Comparison of ENCODE assay signal across 22 cellular contexts in the genomic region with DNA sequence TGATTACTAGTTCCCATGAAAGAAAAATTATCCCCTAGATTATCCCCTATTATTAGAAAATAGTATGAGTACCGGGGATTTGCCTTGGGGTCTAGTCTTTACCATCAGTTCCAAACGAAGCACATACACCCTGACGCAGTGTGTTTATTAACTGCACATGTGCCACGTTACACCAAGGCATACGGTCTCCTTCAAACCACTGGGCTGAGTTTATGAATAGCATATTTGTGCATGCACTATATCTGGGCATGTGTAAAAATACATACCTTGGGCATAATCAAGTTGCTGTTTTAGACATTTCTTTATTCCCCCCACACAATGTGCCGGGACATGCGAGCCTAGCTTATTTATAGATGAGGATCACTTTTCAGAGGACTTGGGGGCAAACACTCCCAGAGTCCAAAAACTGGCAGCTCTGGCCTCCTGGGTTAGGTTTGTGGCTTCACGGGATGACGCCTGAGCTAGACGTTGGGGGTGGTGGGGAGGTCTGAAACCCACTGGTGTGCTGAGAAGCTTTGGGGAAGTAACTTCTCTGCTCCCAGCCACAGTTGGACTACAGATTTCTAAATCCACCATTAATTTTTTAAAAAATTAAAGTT. TPM values are rescaled to one million over a fixed set of nuclear protein-coding genes. Genes with fewer than 3 reads are reported as not detected.
"Had no signal": no experiment of that assay in that cellular context is flagged by ENCODE, and none has a peak within 500 bp of the region (broad histone marks: within the 10 kb centered on the region; RNA-seq: fewer than 3 reads in every experiment).

No MANE protein-coding gene starts in this region.

- H3K27me3 ChIP-seq: right lobe of liver had no signal

- ATAC-seq: effector memory CD8-positive, alpha-beta T cell; left lobe of liver; right lobe of liver had no signal

- H3K36me3 ChIP-seq: prostate gland, right lobe of liver, stomach, thoracic aorta had no signal

- H3K4me1 ChIP-seq: prostate gland, right lobe of liver had no signal

- H3K9me3 ChIP-seq: prostate gland, right lobe of liver, stomach, thoracic aorta had no signal

- H3K4me3 Mint-ChIP-seq: activated CD4-positive, alpha-beta T cell treated with anti-CD3 and anti-CD28 coated beads, Interleukin-2, amount 10 ng/mL, durations not matched to agents 7 days and 5 days; activated naive CD8-positive, alpha-beta T cell treated with anti-CD3 and anti-CD28 coated beads for 36 hours; dendritic cell treated with granulocyte-macrophage colony-stimulating factor and Interleukin-4, amounts not matched to agents 40 ng/mL and 50 ng/mL, for 4 days; effector memory CD8-positive, alpha-beta T cell; nephron progenitor cell had no signal

- DNase-seq: activated CD4-positive, alpha-beta T cell treated with anti-CD3 and anti-CD28 coated beads, Interleukin-2, amount 10 ng/mL, durations not matched to agents 7 days and 5 days; activated CD4-positive, CD25-positive, alpha-beta regulatory T cell; activated CD8-positive, alpha-beta memory T cell treated with anti-CD3 and anti-CD28 coated beads for 24 hours; activated naive CD8-positive, alpha-beta T cell treated with anti-CD3 and anti-CD28 coated beads for 36 hours; amygdala; effector memory CD8-positive, alpha-beta T cell; islet precursor cell; mammary epithelial cell; nephron progenitor cell; right lobe of liver; stimulated activated CD4-positive, alpha-beta T cell treated with anti-CD3 and anti-CD28 coated beads, Interleukin-2, amount 100 ng/mL, for 24 hours; stomach; T-helper 2 cell had no signal

- H3K4me3 ChIP-seq: prostate gland, right lobe of liver, stomach, thoracic aorta had no signal

- H3K27ac Mint-ChIP-seq: activated CD4-positive, alpha-beta T cell treated with anti-CD3 and anti-CD28 coated beads, Interleukin-2, amount 10 ng/mL, durations not matched to agents 7 days and 5 days; activated naive CD8-positive, alpha-beta T cell treated with anti-CD3 and anti-CD28 coated beads for 36 hours; dendritic cell treated with granulocyte-macrophage colony-stimulating factor and Interleukin-4, amounts not matched to agents 40 ng/mL and 50 ng/mL, for 4 days; effector memory CD8-positive, alpha-beta T cell; nephron progenitor cell had no signal

- H3K27ac ChIP-seq: epithelial cell of prostate, prostate gland, right lobe of liver, stomach, thoracic aorta had no signal

- H3K9me3 Mint-ChIP-seq: activated CD4-positive, alpha-beta T cell treated with anti-CD3 and anti-CD28 coated beads, Interleukin-2, amount 10 ng/mL, durations not matched to agents 7 days and 5 days; activated naive CD8-positive, alpha-beta T cell treated with anti-CD3 and anti-CD28 coated beads for 36 hours; dendritic cell treated with granulocyte-macrophage colony-stimulating factor and Interleukin-4, amounts not matched to agents 40 ng/mL and 50 ng/mL, for 4 days; effector memory CD8-positive, alpha-beta T cell; nephron progenitor cell had no signal

- FAIRE-seq: frontal cortex, TTC549 had no signal

- H3K36me3 Mint-ChIP-seq: activated naive CD8-positive, alpha-beta T cell treated with anti-CD3 and anti-CD28 coated beads for 36 hours had no signal

RNA-seq across cellular contexts. Expression of gene IGDCC3, which starts 28.7 kb away (rescaled TPM):
- total RNA-seq: activated CD4-positive, alpha-beta T cell treated with anti-CD3 and anti-CD28 coated beads, Interleukin-2, amount 10 ng/mL, durations not matched to agents 7 days and 5 days; activated naive CD8-positive, alpha-beta T cell treated with anti-CD3 and anti-CD28 coated beads for 36 hours; fibroblast of lung; mammary epithelial cell; omental fat pad; right lobe of liver; thoracic aorta had no signal
- polyA plus RNA-seq: mammary epithelial cell had no signal
